Comparison of ENCODE assay signal across 9 cellular contexts in the genomic region with DNA sequence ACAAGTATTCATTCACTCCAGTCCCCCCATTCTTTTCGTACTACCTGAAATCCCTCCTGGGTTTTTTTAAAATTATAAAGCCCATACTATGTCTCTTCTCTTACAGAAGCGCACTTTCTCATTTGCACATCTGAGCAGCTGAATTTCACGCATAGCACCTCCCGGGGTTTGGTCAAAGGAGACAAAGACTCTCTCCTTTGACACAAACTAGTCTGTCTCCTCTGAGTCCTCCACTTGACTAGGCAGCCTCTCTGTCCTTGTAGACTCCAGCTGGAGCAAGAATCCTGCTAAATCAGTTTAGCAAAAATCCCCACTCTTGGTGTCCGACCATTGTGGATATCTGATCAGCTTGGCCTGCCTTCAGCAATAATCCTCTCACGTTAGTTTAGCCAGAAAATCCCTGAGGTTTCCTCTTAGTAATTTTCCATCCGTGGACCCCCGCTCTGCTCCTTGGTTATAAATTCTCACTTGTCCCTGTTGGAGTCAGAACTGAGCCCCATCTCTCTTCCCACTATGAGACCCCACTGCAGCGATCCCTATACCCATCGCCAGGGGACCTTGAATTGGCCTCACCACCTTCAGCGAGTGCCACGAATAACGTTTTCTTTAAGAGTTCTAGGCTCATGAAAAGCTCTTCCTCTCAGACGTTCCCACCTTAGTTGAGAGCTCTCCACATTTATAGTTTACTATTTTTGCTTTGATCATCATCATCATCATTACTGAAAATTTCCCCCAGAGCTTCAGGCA. TPM values are rescaled to one million over a fixed set of nuclear protein-coding genes. Genes with fewer than 3 reads are reported as not detected.
DNase-seq lines count a peak whose midpoint lies in the region; ATAC-seq and TF ChIP-seq lines count a peak whose summit lies in the region.
"Had no signal": no experiment of that assay in that cellular context is flagged by ENCODE, and none has a peak within 500 bp of the region (broad histone marks: within the 10 kb centered on the region; RNA-seq: fewer than 3 reads in every experiment).

No MANE protein-coding gene starts in this region.

- H3K9me3 ChIP-seq in upper lobe of left lung: no peaks in the 10 kb centered on the region
- H3K9me3 ChIP-seq in heart left ventricle: no peaks in the 10 kb centered on the region

- no peaks in the 10 kb centered on the region for H3K36me3 Mint-ChIP-seq in natural killer cell treated with Interleukin-12 subunit alpha and Interleukin-12 subunit beta and Interleukin-15 and Interleukin-18, amount 100 ng/mL, for 72 hours
- H3K36me3 Mint-ChIP-seq in natural killer cell: no peaks in the 10 kb centered on the region
- no peaks in the 10 kb centered on the region for H3K36me3 Mint-ChIP-seq in activated CD8-positive, alpha-beta T cell treated with anti-CD3 and anti-CD28 coated beads for 36 hours (ENCODE audit: low read depth)
- H3K36me3 Mint-ChIP-seq in type B pancreatic cell: no peaks in the 10 kb centered on the region

- H3K9me3 Mint-ChIP-seq in natural killer cell treated with Interleukin-12 subunit alpha and Interleukin-12 subunit beta and Interleukin-15 and Interleukin-18, amount 100 ng/mL, for 72 hours: no peaks in the 10 kb centered on the region
- no peaks in the 10 kb centered on the region for H3K9me3 Mint-ChIP-seq in natural killer cell
- H3K9me3 Mint-ChIP-seq in activated CD8-positive, alpha-beta T cell treated with anti-CD3 and anti-CD28 coated beads for 36 hours: no peaks in the 10 kb centered on the region
- H3K9me3 Mint-ChIP-seq in type B pancreatic cell: no peaks in the 10 kb centered on the region

- 59 to 61% methylated on average over 14 of the region's 14 CpGs for whole genome bisulfite sequencing in upper lobe of left lung, 2 donors
- 56 to 68% (median 64%) methylated on average over 14 of the region's 14 CpGs for WGBS in heart left ventricle, 4 donors

- no peak for ATAC-seq in natural killer cell treated with Interleukin-12 subunit alpha and Interleukin-12 subunit beta and Interleukin-15 and Interleukin-18, amount 100 ng/mL, for 72 hours
- ATAC-seq in natural killer cell: no peak
- ATAC-seq in activated CD8-positive, alpha-beta T cell treated with anti-CD3 and anti-CD28 coated beads for 36 hours: peak; percentile 45
- ATAC-seq in upper lobe of left lung (ENCODE audit: low FRiP score in 2 of 2): no peak
- ATAC-seq in HG02571 (IDR thresholded peaks at IDR 0.05; ENCODE audit: unreplicated experiment): no peak
- no peak for ATAC-seq in heart left ventricle

- H3K36me3 ChIP-seq in upper lobe of left lung: no peaks in the 10 kb centered on the region
- no peaks in the 10 kb centered on the region for H3K36me3 ChIP-seq in heart left ventricle

- DNase-seq in natural killer cell treated with Interleukin-12 subunit alpha and Interleukin-12 subunit beta and Interleukin-15 and Interleukin-18, amount 100 ng/mL, for 72 hours (ENCODE audit: low spot score): no peak
- DNase-seq in natural killer cell (no peak), left kidney (ENCODE audit: low read depth, low spot score) (peak; percentile 43), upper lobe of left lung (no peak), heart left ventricle (no peak), type B pancreatic cell (ENCODE audit: extremely low spot score, unreplicated experiment) (no peak)
- peak; percentile 14 for DNase-seq in activated CD8-positive, alpha-beta T cell treated with anti-CD3 and anti-CD28 coated beads for 36 hours

- peaks cover 9 to 12% of the 10 kb centered on the region in 2 donors for H3K4me1 Mint-ChIP-seq in natural killer cell treated with Interleukin-12 subunit alpha and Interleukin-12 subunit beta and Interleukin-15 and Interleukin-18, amount 100 ng/mL, for 72 hours (ENCODE audit: low read depth in 2 of 2)
- H3K4me1 Mint-ChIP-seq in natural killer cell (peaks cover 6 to 9% of the 10 kb centered on the region in 2 donors), type B pancreatic cell (ENCODE audit: unreplicated experiment) (peaks cover 7% of the 10 kb centered on the region)
- peaks cover 17% of the 10 kb centered on the region for H3K4me1 Mint-ChIP-seq in activated CD8-positive, alpha-beta T cell treated with anti-CD3 and anti-CD28 coated beads for 36 hours (ENCODE audit: low read depth)

- CTCF ChIA-PET in activated CD8-positive, alpha-beta T cell treated with anti-CD3 and anti-CD28 coated beads for 36 hours (lab: Charles Lee): interaction anchor here (0.6 to 2.9 kb wide), 34 partner anchors 10 to 488 kb away, joined by 3 to 68 read pairs (median 3); no protein-coding TSS in a partner anchor

- POLR2A ChIA-PET in activated CD8-positive, alpha-beta T cell treated with anti-CD3 and anti-CD28 coated beads for 36 hours (lab: Charles Lee): interaction anchor here (1.0 kb wide), 1 partner anchor 9 kb away, joined by 3 read pairs; no protein-coding TSS in a partner anchor

- H3K27me3 ChIP-seq in upper lobe of left lung: no peaks in the 10 kb centered on the region
- H3K27me3 ChIP-seq in heart left ventricle: peaks cover 0 to 4% (median 0%) of the 10 kb centered on the region in 9 donors

- H3K27ac Mint-ChIP-seq in natural killer cell treated with Interleukin-12 subunit alpha and Interleukin-12 subunit beta and Interleukin-15 and Interleukin-18, amount 100 ng/mL, for 72 hours: peak overlapping the region in 1 of 2 donors; percentile 44
- H3K27ac Mint-ChIP-seq in natural killer cell: no peak overlapping the region
- peak overlapping the region; percentile 35 for H3K27ac Mint-ChIP-seq in activated CD8-positive, alpha-beta T cell treated with anti-CD3 and anti-CD28 coated beads for 36 hours
- no peak overlapping the region for H3K27ac Mint-ChIP-seq in type B pancreatic cell

- TF ChIP-seq CTCF in natural killer cell (IDR thresholded peaks at IDR 0.05): no peak
- TF ChIP-seq CTCF in activated CD8-positive, alpha-beta T cell treated with anti-CD3 and anti-CD28 coated beads for 36 hours (IDR thresholded peaks at IDR 0.05): no peak
- no peak for TF ChIP-seq CTCF in upper lobe of left lung (IDR thresholded peaks at IDR 0.05)
- no peak for TF ChIP-seq CTCF in heart left ventricle (IDR thresholded peaks at IDR 0.05)
- TF ChIP-seq CTCF in type B pancreatic cell (conservative IDR thresholded peaks at IDR 0.05): no peak

- peak overlapping the region; percentile 1 to 79 (median 48) for H3K27ac ChIP-seq in upper lobe of left lung
- H3K27ac ChIP-seq in heart left ventricle: peak overlapping the region in 1 of 12 donors; percentile 70

- H3K4me1 ChIP-seq in upper lobe of left lung: peaks cover 5 to 13% (median 10%) of the 10 kb centered on the region in 4 donors
- peaks cover 0 to 26% (median 0%) of the 10 kb centered on the region in 12 donors for H3K4me1 ChIP-seq in heart left ventricle

- H3K4me3 ChIP-seq in upper lobe of left lung (peak overlapping the region in 1 of 4 donors; percentile 17), heart left ventricle (peak overlapping the region in 3 of 12 donors; percentile 18 to 33 (median 19))

- TF ChIP-seq EP300 in upper lobe of left lung (IDR thresholded peaks at IDR 0.05): no peak

- intact Hi-C loops in natural killer cell (cut with micrococcal nuclease) (loop anchor here (1.0 kb wide), 1 partner anchor 207 kb away; no protein-coding TSS in a partner anchor), heart left ventricle (cut with DNase I) (loop anchor here in 9 of 10 donors (1.0 to 10.0 kb wide), 9 partner anchors 120 to 490 kb away; partner anchors contain the start of gene STK35 (in 1 of the 9))
- intact Hi-C loops in activated CD8-positive, alpha-beta T cell treated with anti-CD3 and anti-CD28 coated beads for 36 hours (cut with micrococcal nuclease): loop anchor here (1.0 to 10.0 kb wide), 2 partner anchors 207 to 490 kb away; no protein-coding TSS in a partner anchor

- TF ChIP-seq POLR2A in upper lobe of left lung (IDR thresholded peaks at IDR 0.05): no peak
- no peak for TF ChIP-seq POLR2A in heart left ventricle (IDR thresholded peaks at IDR 0.05)

- H3K27me3 Mint-ChIP-seq in natural killer cell treated with Interleukin-12 subunit alpha and Interleukin-12 subunit beta and Interleukin-15 and Interleukin-18, amount 100 ng/mL, for 72 hours: peaks cover 35 to 57% of the 10 kb centered on the region in 2 donors
- H3K27me3 Mint-ChIP-seq in natural killer cell (ENCODE audit: low read depth in 2 of 2) (peaks cover 15 to 34% of the 10 kb centered on the region in 2 donors), type B pancreatic cell (peaks cover 90% of the 10 kb centered on the region)
- peaks cover 31% of the 10 kb centered on the region for H3K27me3 Mint-ChIP-seq in activated CD8-positive, alpha-beta T cell treated with anti-CD3 and anti-CD28 coated beads for 36 hours

- peak overlapping the region; percentile 76 for H3K4me3 Mint-ChIP-seq in natural killer cell treated with Interleukin-12 subunit alpha and Interleukin-12 subunit beta and Interleukin-15 and Interleukin-18, amount 100 ng/mL, for 72 hours
- no peak overlapping the region for H3K4me3 Mint-ChIP-seq in natural killer cell
- peak overlapping the region; percentile 40 for H3K4me3 Mint-ChIP-seq in activated CD8-positive, alpha-beta T cell treated with anti-CD3 and anti-CD28 coated beads for 36 hours
- H3K4me3 Mint-ChIP-seq in type B pancreatic cell: no peak overlapping the region

RNA-seq across cellular contexts. Expression of gene PDYN, which starts 29.0 kb away (rescaled TPM):
- not detected for total RNA-seq in natural killer cell treated with Interleukin-12 subunit alpha and Interleukin-12 subunit beta and Interleukin-15 and Interleukin-18, amount 100 ng/mL, for 72 hours
- total RNA-seq in natural killer cell: not detected
- total RNA-seq in activated CD8-positive, alpha-beta T cell treated with anti-CD3 and anti-CD28 coated beads for 36 hours: not detected
- not detected for total RNA-seq in upper lobe of left lung
- not detected for total RNA-seq in heart left ventricle
- polyA plus RNA-seq in heart left ventricle: not detected
- 0.19 TPM in 1 of 2 replicates, not detected in the other for total RNA-seq in type B pancreatic cell (ENCODE audit: low replicate concordance)
- polyA plus RNA-seq: esophagus had no signal

Comparison
In these comparisons a context has a peak if more than half of its experiments do, and no peak if none do; other contexts are left out.
1. H3K4me3 Mint-ChIP-seq: peak in natural killer cell treated with Interleukin-12 subunit alpha and Interleukin-12 subunit beta and Interleukin-15 and Interleukin-18, amount 100 ng/mL, for 72 hours (single experiment) and activated CD8-positive, alpha-beta T cell treated with anti-CD3 and anti-CD28 coated beads for 36 hours (single experiment); none in natural killer cell (single experiment) and type B pancreatic cell (single experiment).
2. DNase-seq: peak in activated CD8-positive, alpha-beta T cell treated with anti-CD3 and anti-CD28 coated beads for 36 hours (single experiment) and left kidney (single experiment); none in natural killer cell treated with Interleukin-12 subunit alpha and Interleukin-12 subunit beta and Interleukin-15 and Interleukin-18, amount 100 ng/mL, for 72 hours (single experiment), natural killer cell (single experiment), upper lobe of left lung (0 of 2), heart left ventricle (0 of 5) and type B pancreatic cell (single experiment).